In genomic region chr7:128581100-128581499, GRCh38 we compare ENCODE assay signal across 8 cellular contexts.
A peak's percentile ranks its signal among the peaks of the same experiment; 100 is the strongest.
DNase-seq lines count a peak whose midpoint lies in the region; FAIRE-seq and TF ChIP-seq lines count a peak whose summit lies in the region.
"Not testable (repeated sequence)": the region's sequence is repeated elsewhere in the genome, so short reads cannot be mapped to it uniquely, and the experiment has no call there.

No MANE protein-coding gene starts in this region.

- H3K27ac ChIP-seq in GM23248 (peak overlapping the region; percentile 68), SK-N-SH (ENCODE audit: low read depth in 2 of 2, low read length in 1 of 2) (peak overlapping the region in 1 of 2 experiments; percentile 42; a peak in 2 of 4 replicates)
- not testable (repeated sequence) for H3K27ac ChIP-seq in fibroblast of lung (ENCODE audit: insufficient read depth, low read length); keratinocyte (ENCODE audit: control insufficient read depth, insufficient read depth, low read length)

- TF ChIP-seq CTCF in AG09319 (IDR thresholded peaks at IDR 0.05; ENCODE audit: low read depth, low read length); SK-N-SH (IDR thresholded peaks at IDR 0.05); bronchial epithelial cell (IDR thresholded peaks at IDR 0.05; ENCODE audit: insufficient read depth, low read length, severe bottlenecking); fibroblast of lung (conservative IDR thresholded peaks at IDR 0.05 in 1 of 2, IDR thresholded peaks at IDR 0.05 in 1 of 2; ENCODE audit: low read depth in 1 of 2, low read length in 2 of 2); keratinocyte (optimal IDR thresholded peaks at IDR 0.05 in 1 of 3, IDR thresholded peaks at IDR 0.05 in 1 of 3, conservative IDR thresholded peaks at IDR 0.05 in 1 of 3; ENCODE audit: extremely low read depth in 1 of 3, insufficient read depth in 2 of 3, low read length in 3 of 3): not testable (repeated sequence)

- POLR2A ChIA-PET in SK-N-SH (lab: Yijun Ruan, JAX) = not testable (repeated sequence)

- not testable (repeated sequence) for H3K36me3 ChIP-seq in GM23248 (ENCODE audit: low read depth); MG63; bronchial epithelial cell (ENCODE audit: control insufficient read depth, insufficient read depth, low read length); fibroblast of lung (ENCODE audit: control insufficient read depth, insufficient read depth, low read length); keratinocyte (ENCODE audit: control insufficient read depth in 2 of 2, extremely low read depth in 1 of 2, insufficient read depth in 2 of 2, low read length in 2 of 2)
- peaks cover 13 to 47% of the 10 kb centered on the region in 2 experiments for H3K36me3 ChIP-seq in SK-N-SH (replicated peaks in 1 of 2; ENCODE audit: control insufficient read depth in 1 of 2, insufficient read depth in 2 of 2, low read length in 1 of 2)

- in situ Hi-C loops in GM23248 (cut with MboI) = not testable (repeated sequence)

- H4K20me1 ChIP-seq in GM23248 (ENCODE audit: insufficient read depth); SK-N-SH (ENCODE audit: insufficient read depth); fibroblast of lung (ENCODE audit: control insufficient read depth, extremely low read depth, insufficient read depth, low read length); keratinocyte (ENCODE audit: control insufficient read depth, extremely low read depth, insufficient read depth, low read length): not testable (repeated sequence)

- not testable (repeated sequence) for H3K9me1 ChIP-seq in keratinocyte (ENCODE audit: control insufficient read depth, extremely low read depth, insufficient read depth, low read length)

- H3F3A ChIP-seq in GM23248 (ENCODE audit: insufficient read depth) = peaks cover 19% of the 10 kb centered on the region
- peaks cover 21% of the 10 kb centered on the region for H3F3A ChIP-seq in SK-N-SH (replicated peaks; ENCODE audit: insufficient read depth)

- FAIRE-seq in bronchial epithelial cell (lab: Jason Lieb, UNC) = not testable (repeated sequence)
- peak; percentile 36 for FAIRE-seq in keratinocyte (lab: Jason Lieb, UNC)

- peaks cover 48% of the 10 kb centered on the region for H3K79me2 ChIP-seq in GM23248 (ENCODE audit: insufficient read depth)
- H3K79me2 ChIP-seq in SK-N-SH (ENCODE audit: insufficient read depth) = peaks cover 37% of the 10 kb centered on the region
- not testable (repeated sequence) for H3K79me2 ChIP-seq in fibroblast of lung (ENCODE audit: control insufficient read depth, insufficient read depth, low read length); keratinocyte (ENCODE audit: control insufficient read depth, insufficient read depth, low read length)

- H3K4me3 ChIP-seq in GM23248; MG63; SK-N-SH (ENCODE audit: low read depth in 2 of 2, low read length in 1 of 2); bronchial epithelial cell (ENCODE audit: low read depth, low read length); fibroblast of lung (replicated peaks in 1 of 4; ENCODE audit: control extremely low read depth in 1 of 4, insufficient read depth in 1 of 4, low read depth in 3 of 4, low read length in 4 of 4); keratinocyte (ENCODE audit: control insufficient read depth in 2 of 3, extremely low read depth in 1 of 3, insufficient read depth in 2 of 3, low read depth in 1 of 3, low read length in 3 of 3): not testable (repeated sequence)

- DNase-seq in AG09319 (ENCODE audit: extremely low read depth, low read depth) (peak; percentile 2), GM23248 (peak; percentile 77), MG63 (peak; percentile 8), bronchial epithelial cell (ENCODE audit: low read depth) (peak; percentile 85), fibroblast of lung (ENCODE audit: low read depth in 2 of 2) (peak; percentile 60 to 70), keratinocyte (ENCODE audit: low read depth, low spot score) (peak; percentile 60), renal cortical epithelial cell (ENCODE audit: low read depth) (peak; percentile 9)
- not testable (repeated sequence) for DNase-seq in SK-N-SH

- dilution Hi-C loops in keratinocyte (cut with MboI; ENCODE audit: extremely low pct_ligation_motif_present, low sequenced_read_pairs) = not testable (repeated sequence)

- peaks cover 14% of the 10 kb centered on the region for H3K4me1 ChIP-seq in GM23248 (ENCODE audit: insufficient read depth)
- H3K4me1 ChIP-seq in SK-N-SH (ENCODE audit: control insufficient read depth in 1 of 2, insufficient read depth in 2 of 2, low read depth in 1 of 2, low read length in 1 of 2); fibroblast of lung (ENCODE audit: control insufficient read depth, extremely low read depth, insufficient read depth, low read length); keratinocyte (ENCODE audit: control insufficient read depth, extremely low read depth, insufficient read depth, low read length): not testable (repeated sequence)

- WGBS in GM23248 (ENCODE audit: low coverage in 1 of 2, low lambda C conversion rate in 2 of 2, missing lambda C conversion rate in 2 of 2), 2 experiments = 29 to 35% methylated on average over 5 of the region's 5 CpGs
- WGBS in SK-N-SH (ENCODE audit: low lambda C conversion rate) = 62% methylated on average over 5 of the region's 5 CpGs

- H2AFZ ChIP-seq in GM23248; SK-N-SH (ENCODE audit: low read depth); fibroblast of lung (ENCODE audit: low read length); keratinocyte (ENCODE audit: control insufficient read depth, low read length): not testable (repeated sequence)

- TF ChIP-seq EP300 in SK-N-SH (IDR thresholded peaks at IDR 0.05; ENCODE audit: borderline replicate concordance in 1 of 2, low read depth in 1 of 2, low read length in 1 of 2) = not testable (repeated sequence)

- H3K4me2 ChIP-seq in GM23248 (ENCODE audit: unreplicated experiment); SK-N-SH; fibroblast of lung (ENCODE audit: extremely low read depth, insufficient read depth, low read length); keratinocyte (ENCODE audit: control insufficient read depth, extremely low read depth, insufficient read depth, low read depth, low read length): not testable (repeated sequence)

- CTCF ChIA-PET in SK-N-SH (lab: Yijun Ruan, JAX) = not testable (repeated sequence)

- H3K9ac ChIP-seq in GM23248; SK-N-SH; fibroblast of lung (ENCODE audit: insufficient read depth, low read length); keratinocyte (ENCODE audit: control insufficient read depth, extremely low read depth, insufficient read depth, low read length): not testable (repeated sequence)

- TF ChIP-seq RAD21 in SK-N-SH (IDR thresholded peaks at IDR 0.05; ENCODE audit: low read length) = not testable (repeated sequence)

- H3K9me2 ChIP-seq in GM23248 (ENCODE audit: insufficient read depth); SK-N-SH: not testable (repeated sequence)

- not testable (repeated sequence) for H3K27me3 ChIP-seq in GM23248 (replicated peaks; ENCODE audit: insufficient read depth); MG63; SK-N-SH (ENCODE audit: insufficient read depth); bronchial epithelial cell (ENCODE audit: control insufficient read depth, insufficient read depth, low read length); fibroblast of lung (ENCODE audit: control insufficient read depth, insufficient read depth, low read length); keratinocyte (ENCODE audit: control insufficient read depth, extremely low read depth, insufficient read depth, low read length)

- not testable (repeated sequence) for H3K9me3 ChIP-seq in GM23248 (ENCODE audit: low read depth); MG63; SK-N-SH; fibroblast of lung (ENCODE audit: control insufficient read depth, insufficient read depth, low read depth, low read length); keratinocyte (ENCODE audit: control insufficient read depth, low read depth, low read length)

TF ChIP-seq in SK-N-SH, 30 proteins besides CTCF, POLR2A, EP300 and RAD21:
- peak; percentile 43; the same call in 1 of the 2 replicates for TF ChIP-seq FOSL2 (IDR thresholded peaks at IDR 0.05; ENCODE audit: borderline replicate concordance, low read depth)
